In the genomic region with DNA sequence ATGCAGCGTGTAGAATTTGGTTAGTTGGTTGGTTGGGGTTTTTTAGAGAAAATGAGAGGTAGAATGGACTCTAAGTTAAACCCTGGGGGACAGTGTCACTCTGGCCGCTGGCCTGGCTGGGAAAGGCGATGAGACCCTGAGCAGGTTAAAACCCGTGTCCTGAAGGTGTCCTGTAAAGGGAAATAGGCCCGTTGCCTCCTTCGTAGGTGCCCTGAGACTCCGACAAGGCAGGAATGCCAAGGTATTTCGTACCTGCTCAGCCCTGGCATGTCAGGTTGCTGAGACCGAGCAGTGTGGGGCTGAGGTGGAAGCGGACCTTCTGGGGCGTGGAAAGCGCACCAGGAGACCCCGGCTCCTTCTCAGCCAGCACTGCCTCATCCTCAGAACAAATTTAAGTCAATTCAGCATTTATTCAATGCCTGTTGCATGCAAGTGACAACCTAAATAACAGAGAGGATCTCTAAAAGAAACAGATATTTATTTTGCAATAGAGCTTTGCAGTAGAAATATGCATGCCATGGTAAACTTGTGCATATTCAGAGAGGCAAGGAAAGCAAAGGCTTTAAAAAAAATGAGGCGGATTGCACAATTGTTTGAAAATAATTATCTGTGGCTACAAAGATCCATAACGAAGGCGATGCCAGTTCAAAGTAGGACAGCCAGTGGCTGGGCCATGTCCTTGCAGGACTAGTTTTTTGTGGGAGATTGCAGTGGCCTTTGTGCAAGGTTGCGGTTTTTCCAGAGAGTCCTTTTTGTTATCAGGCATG, we compare ENCODE assay signal across 8 cellular contexts. TPM values are rescaled to one million over a fixed set of nuclear protein-coding genes. Genes with fewer than 3 reads are reported as not detected.
DNase-seq lines count a peak whose midpoint lies in the region; ATAC-seq and TF ChIP-seq lines count a peak whose summit lies in the region.

No MANE protein-coding gene starts in this region.

- no peak overlapping the region for H3K27ac Mint-ChIP-seq in Calu3 (ENCODE audit: unreplicated experiment)

- H3K27me3 Mint-ChIP-seq in Calu3 (ENCODE audit: unreplicated experiment), result no peaks in the 10 kb centered on the region

- H3K36me3 ChIP-seq in SJSA1 (no peaks in the 10 kb centered on the region), prostate gland (no peaks in the 10 kb centered on the region)

- no peak for ATAC-seq in HG02870 (IDR thresholded peaks at IDR 0.05; ENCODE audit: unreplicated experiment)

- CTCF ChIA-PET in Calu3 (lab: Charles Lee), result interaction anchor here (1.5 kb wide), 1 partner anchor 107 kb away, joined by 4 read pairs; no protein-coding TSS in a partner anchor

- DNase-seq in Calu3 (no peak), SJSA1 (ENCODE audit: low read depth in 1 of 2, low spot score in 2 of 2) (no peak), fibroblast of the aortic adventitia (ENCODE audit: low read depth) (no peak), prostate gland (ENCODE audit: low spot score) (peak; percentile 40), lower leg skin (ENCODE audit: low spot score in 2 of 2) (no peak), A172 (ENCODE audit: low spot score) (no peak)
- DNase-seq in activated effector memory CD4-positive, alpha-beta T cell treated with Interleukin-2 at 50 U/mL for 16 hours, result no peak

- intact Hi-C loops in Calu3 (cut with micrococcal nuclease; ENCODE audit: unreplicated experiment) (no loop called here), prostate gland (cut with DNase I) (loop anchor here (5.0 kb wide), 3 partner anchors 54 to 101 kb away; partner anchors contain the start of gene NAXD), lower leg skin (cut with DNase I; ENCODE audit: low total_unique reads) (no loop called here)

- H3K9me3 ChIP-seq in SJSA1 (replicated peaks) (peaks cover 2% of the 10 kb centered on the region), prostate gland (no peaks in the 10 kb centered on the region)

- H3K4me3 ChIP-seq in SJSA1, result peak overlapping the region; percentile 57
- H3K4me3 ChIP-seq in fibroblast of the aortic adventitia (ENCODE audit: low read depth, low read length), result peak overlapping the region; percentile 82
- peak overlapping the region; percentile 59 to 76 for H3K4me3 ChIP-seq in prostate gland
- no peak overlapping the region for H3K4me3 ChIP-seq in lower leg skin (ENCODE audit: low read depth, poor library complexity, severe bottlenecking)

- peaks cover 12% of the 10 kb centered on the region for H3K4me1 Mint-ChIP-seq in Calu3 (ENCODE audit: low read depth, unreplicated experiment)

- peak overlapping the region; percentile 73 for H3K4me3 Mint-ChIP-seq in Calu3 (ENCODE audit: low read depth, unreplicated experiment)

- no peak for TF ChIP-seq CTCF in Calu3 (IDR thresholded peaks at IDR 0.05; ENCODE audit: unreplicated experiment)
- no peak for TF ChIP-seq CTCF in fibroblast of the aortic adventitia (IDR thresholded peaks at IDR 0.05; ENCODE audit: insufficient read depth, low read length)
- TF ChIP-seq CTCF in prostate gland (IDR thresholded peaks at IDR 0.05), result no peak
- TF ChIP-seq CTCF in lower leg skin (IDR thresholded peaks at IDR 0.05), result no peak

- H3K9me3 Mint-ChIP-seq in Calu3 (ENCODE audit: low read depth, unreplicated experiment), result no peaks in the 10 kb centered on the region

- H3K4me1 ChIP-seq in SJSA1 (replicated peaks) (peaks cover 27% of the 10 kb centered on the region), prostate gland (replicated peaks) (no peaks in the 10 kb centered on the region)

- WGBS in prostate gland, result 56% methylated on average over 17 of the region's 17 CpGs
- 81 to 87% methylated on average over 17 of the region's 17 CpGs for WGBS in lower leg skin, 2 donors

- TF ChIP-seq POLR2A in prostate gland (IDR thresholded peaks at IDR 0.05), result no peak
- no peak for TF ChIP-seq POLR2A in lower leg skin (IDR thresholded peaks at IDR 0.05)

- H3K36me3 Mint-ChIP-seq in Calu3 (ENCODE audit: insufficient read depth, unreplicated experiment), result peaks cover 53% of the 10 kb centered on the region

- H3K27ac ChIP-seq in SJSA1, result no peak overlapping the region
- H3K27ac ChIP-seq in prostate gland, result peak overlapping the region; percentile 89 to 93

- peaks cover 45% of the 10 kb centered on the region for H3K27me3 ChIP-seq in SJSA1 (replicated peaks)
- H3K27me3 ChIP-seq in prostate gland (replicated peaks; ENCODE audit: insufficient read depth), result no peaks in the 10 kb centered on the region

- BruUV-seq in Calu3 (replicated peaks; lab: Mats Ljungman, UMichigan), result no TSS peak

RNA-seq across cellular contexts. Expression of gene RAB20, which starts 1.4 kb away (rescaled TPM):
- 9.7 and 11.9 TPM in 2 replicates for total RNA-seq in Calu3 (2022)
- 19.3 and 24.3 TPM in 2 replicates for total RNA-seq in SJSA1 (2014; rRNA removed; shearing (Covaris generic))
- 1.6 and 3.5 TPM in 2 replicates for total RNA-seq in fibroblast of the aortic adventitia (ENCODE audit: low replicate concordance)
- total RNA-seq in prostate gland, result 10 to 100 TPM; 24.0 to 42.1 TPM
- 1 to 10 TPM; 3.9 to 9.1 (median 6.2) TPM for total RNA-seq in lower leg skin
- 1.7 and 3.6 TPM in 2 replicates for total RNA-seq in A172 (2014; rRNA removed; shearing (Covaris generic))

RNA-seq across cellular contexts. Expression of gene NAXD, which starts 52.5 kb away (rescaled TPM):
- 11.5 and 14.0 TPM in 2 replicates for total RNA-seq in Calu3 (2022)
- total RNA-seq in SJSA1 (2014; rRNA removed; shearing (Covaris generic)), result 108 and 124 TPM in 2 replicates
- total RNA-seq in fibroblast of the aortic adventitia (ENCODE audit: low replicate concordance), result 14.8 and 14.9 TPM in 2 replicates
- total RNA-seq in prostate gland, result 10 to 100 TPM; 36.2 to 71.6 TPM
- total RNA-seq in lower leg skin, result 10 to 100 TPM; 32.7 to 34.5 (median 33.6) TPM
- total RNA-seq in A172 (2014; rRNA removed; shearing (Covaris generic)), result 4.8 and 7.2 TPM in 2 replicates
